Comparison of ENCODE assay signal across 8 cellular contexts in genomic region chr19:46783670-46784069, GRCh38. TPM values are rescaled to one million over a fixed set of nuclear protein-coding genes. Genes with fewer than 3 reads are reported as not detected.
DNase-seq lines count a peak whose midpoint lies in the region; ATAC-seq and TF ChIP-seq lines count a peak whose summit lies in the region.

No MANE protein-coding gene starts in this region.

- no peak for ATAC-seq in HCT116
- ATAC-seq in RWPE2 (ENCODE audit: low read depth) = no peak
- ATAC-seq in HG03095 (IDR thresholded peaks at IDR 0.05; ENCODE audit: unreplicated experiment) = no peak

- intact Hi-C loops in HCT116 (cut with micrococcal nuclease) (no loop called here), esophagus muscularis mucosa (cut with DNase I) (no loop called here)

- DNase-seq in AG10803 (ENCODE audit: low read depth) (no peak), HCT116 (ENCODE audit: low read depth, low spot score) (no peak), RWPE2 (ENCODE audit: low spot score) (no peak), epidermal melanocyte (ENCODE audit: insufficient read length, low spot score) (no peak), esophagus muscularis mucosa (ENCODE audit: extremely low spot score) (no peak), SKM-1 treated with dmso at 0.1 percent for 144 hours (lab: John Stamatoyannopoulos, UW; ENCODE audit: unreplicated experiment) (no peak)

- RAD21 ChIA-PET in HCT116 (lab: Charles Lee; ENCODE audit: low non-redundant PET in 1 of 2, low total read pairs in 2 of 2, uncharacterized antibody in 2 of 2, unreplicated experiment in 2 of 2) = no interaction called here

- H3K36me3 ChIP-seq in HCT116 (ENCODE audit: control insufficient read depth in 1 of 2, insufficient read depth in 2 of 2, low read length in 2 of 2) (peaks cover 35 to 45% of the 10 kb centered on the region in 2 experiments; a peak in 3 of 4 replicates), RWPE2 (ENCODE audit: low read depth) (peaks cover 85% of the 10 kb centered on the region), esophagus muscularis mucosa (peaks cover 33 to 58% (median 46%) of the 10 kb centered on the region in 4 donors)

- peak overlapping the region; percentile 78 for H3K4me3 ChIP-seq in AG10803 (ENCODE audit: low read length)
- H3K4me3 ChIP-seq in HCT116 (replicated peaks in 1 of 2; ENCODE audit: low read depth in 1 of 2, low read length in 2 of 2) = peak overlapping the region in 1 of 2 experiments; percentile 96; a peak in 1 of 4 replicates
- peak overlapping the region; percentile 80 for H3K4me3 ChIP-seq in RWPE2 (ENCODE audit: severe bottlenecking)
- H3K4me3 ChIP-seq in iPS-18c (ENCODE audit: insufficient read depth, low read depth, low read length) = peak overlapping the region; percentile 86; the same call in 1 of the 2 replicates
- H3K4me3 ChIP-seq in esophagus muscularis mucosa = peak overlapping the region in 1 of 4 donors; percentile 90

- peaks cover 8% of the 10 kb centered on the region; the same call in 1 of the 2 replicates for H4K20me1 ChIP-seq in HCT116 (ENCODE audit: insufficient read depth)

- no peak for TF ChIP-seq RAD21 in HCT116 (IDR thresholded peaks at IDR 0.05; ENCODE audit: low read depth)

- POLR2A ChIA-PET in HCT116 (lab: Charles Lee) = interaction anchor here (1.0 kb wide), 1 partner anchor 10 kb away, joined by 3 read pairs; no protein-coding TSS in a partner anchor

- WGBS in esophagus muscularis mucosa = 79% methylated on average over 2 of the region's 2 CpGs

- no peaks in the 10 kb centered on the region for H3K9me2 ChIP-seq in HCT116 (ENCODE audit: insufficient read depth)

- no peak overlapping the region; the same call in 1 of the 2 replicates for H3K4me2 ChIP-seq in HCT116 (ENCODE audit: low read length)

- peak overlapping the region; percentile 91 for H3K27ac ChIP-seq in HCT116 (ENCODE audit: low read depth, low read length)
- peak overlapping the region; percentile 98 for H3K27ac ChIP-seq in RWPE2 (ENCODE audit: poor library complexity, severe bottlenecking)
- H3K27ac ChIP-seq in esophagus muscularis mucosa (replicated peaks in 1 of 4) = peak overlapping the region in 1 of 4 donors; percentile 93

- no peak for TF ChIP-seq EP300 in esophagus muscularis mucosa (IDR thresholded peaks at IDR 0.05)

- TF ChIP-seq CTCF in AG10803 (conservative IDR thresholded peaks at IDR 0.05; ENCODE audit: low read length) (no peak), HCT116 (IDR thresholded peaks at IDR 0.05 in 2 of 3, conservative IDR thresholded peaks at IDR 0.05 in 1 of 3; ENCODE audit: borderline replicate concordance in 1 of 3, insufficient read depth in 1 of 3, low read depth in 2 of 3, low read length in 2 of 3) (no peak), RWPE2 (IDR thresholded peaks at IDR 0.05; ENCODE audit: poor library complexity, severe bottlenecking) (no peak), esophagus muscularis mucosa (IDR thresholded peaks at IDR 0.05) (no peak)

- H3K4me1 ChIP-seq in HCT116 (ENCODE audit: control insufficient read depth in 1 of 2, insufficient read depth in 2 of 2, low read length in 2 of 2) (peaks cover 30 to 49% of the 10 kb centered on the region in 2 experiments), RWPE2 (ENCODE audit: insufficient read depth, poor library complexity, severe bottlenecking) (peaks cover 29% of the 10 kb centered on the region), esophagus muscularis mucosa (peaks cover 40 to 66% (median 57%) of the 10 kb centered on the region in 4 donors)

- TF ChIP-seq POLR2A in HCT116 (IDR thresholded peaks at IDR 0.05; ENCODE audit: borderline replicate concordance, extremely low read depth, insufficient read depth, insufficient read length) (no peak), esophagus muscularis mucosa (IDR thresholded peaks at IDR 0.05; ENCODE audit: low read depth) (no peak)

- BruUV-seq in HCT116 (replicated peaks; lab: Mats Ljungman, UMichigan) = no TSS peak

- no peak overlapping the region for H3K9ac ChIP-seq in HCT116 (ENCODE audit: low read length)

- CTCF ChIA-PET in HCT116 (lab: Charles Lee) = interaction anchor here (2.3 kb wide), 1 partner anchor 17 kb away, joined by 5 read pairs; no protein-coding TSS in a partner anchor

- H3K79me2 ChIP-seq in HCT116 (ENCODE audit: insufficient read depth, low read length) = peaks cover 93% of the 10 kb centered on the region

- H3K27me3 ChIP-seq in HCT116 (ENCODE audit: insufficient read depth, low read length) (no peaks in the 10 kb centered on the region), RWPE2 (ENCODE audit: insufficient read depth, poor library complexity, severe bottlenecking) (no peaks in the 10 kb centered on the region), esophagus muscularis mucosa (peaks cover 0 to 4% (median 0%) of the 10 kb centered on the region in 4 donors)

- H2AFZ ChIP-seq in HCT116 (ENCODE audit: low read depth, low read length, poor library complexity, severe bottlenecking) = no peak overlapping the region

- no peaks in the 10 kb centered on the region for H3K9me3 ChIP-seq in HCT116 (ENCODE audit: control insufficient read depth in 1 of 2, insufficient read depth in 1 of 2, low read depth in 1 of 2, low read length in 2 of 2)
- H3K9me3 ChIP-seq in RWPE2 (ENCODE audit: severe bottlenecking) = no peaks in the 10 kb centered on the region
- peaks cover 2% of the 10 kb centered on the region for H3K9me3 ChIP-seq in iPS-18c (ENCODE audit: control insufficient read depth, insufficient read depth, low read length)
- H3K9me3 ChIP-seq in esophagus muscularis mucosa = no peaks in the 10 kb centered on the region

TF ChIP-seq in HCT116, 20 proteins besides CTCF, POLR2A, EP300 and RAD21 (continues in another document):
- TF ChIP-seq CEBPB (IDR thresholded peaks at IDR 0.05; ENCODE audit: low read depth) (no peak), FOSL1 (IDR thresholded peaks at IDR 0.05; ENCODE audit: low read depth) (no peak), JUND (IDR thresholded peaks at IDR 0.05) (no peak), SIN3A (IDR thresholded peaks at IDR 0.05; ENCODE audit: low read depth) (no peak), EGR1 (IDR thresholded peaks at IDR 0.05; ENCODE audit: low read depth) (no peak), ZNF274 (IDR thresholded peaks at IDR 0.05; ENCODE audit: low read depth, low read length) (no peak), ZFX (IDR thresholded peaks at IDR 0.05) (no peak), TCF7L2 (IDR thresholded peaks at IDR 0.05; ENCODE audit: borderline replicate concordance, extremely low read depth, insufficient read depth, insufficient read length) (no peak), ELF1 (IDR thresholded peaks at IDR 0.05; ENCODE audit: borderline replicate concordance, low read depth) (no peak), POLR2AphosphoS5 (IDR thresholded peaks at IDR 0.05; ENCODE audit: low read depth, low read length) (no peak), CBX3 (IDR thresholded peaks at IDR 0.05; ENCODE audit: low read depth) (no peak), ZBTB33 (IDR thresholded peaks at IDR 0.05; ENCODE audit: extremely low read depth, insufficient replicate concordance, low read length) (no peak), SP1 (IDR thresholded peaks at IDR 0.05; ENCODE audit: low read depth) (no peak), SRF (IDR thresholded peaks at IDR 0.05; ENCODE audit: low read depth) (no peak)
- TF ChIP-seq, protein P1, sequence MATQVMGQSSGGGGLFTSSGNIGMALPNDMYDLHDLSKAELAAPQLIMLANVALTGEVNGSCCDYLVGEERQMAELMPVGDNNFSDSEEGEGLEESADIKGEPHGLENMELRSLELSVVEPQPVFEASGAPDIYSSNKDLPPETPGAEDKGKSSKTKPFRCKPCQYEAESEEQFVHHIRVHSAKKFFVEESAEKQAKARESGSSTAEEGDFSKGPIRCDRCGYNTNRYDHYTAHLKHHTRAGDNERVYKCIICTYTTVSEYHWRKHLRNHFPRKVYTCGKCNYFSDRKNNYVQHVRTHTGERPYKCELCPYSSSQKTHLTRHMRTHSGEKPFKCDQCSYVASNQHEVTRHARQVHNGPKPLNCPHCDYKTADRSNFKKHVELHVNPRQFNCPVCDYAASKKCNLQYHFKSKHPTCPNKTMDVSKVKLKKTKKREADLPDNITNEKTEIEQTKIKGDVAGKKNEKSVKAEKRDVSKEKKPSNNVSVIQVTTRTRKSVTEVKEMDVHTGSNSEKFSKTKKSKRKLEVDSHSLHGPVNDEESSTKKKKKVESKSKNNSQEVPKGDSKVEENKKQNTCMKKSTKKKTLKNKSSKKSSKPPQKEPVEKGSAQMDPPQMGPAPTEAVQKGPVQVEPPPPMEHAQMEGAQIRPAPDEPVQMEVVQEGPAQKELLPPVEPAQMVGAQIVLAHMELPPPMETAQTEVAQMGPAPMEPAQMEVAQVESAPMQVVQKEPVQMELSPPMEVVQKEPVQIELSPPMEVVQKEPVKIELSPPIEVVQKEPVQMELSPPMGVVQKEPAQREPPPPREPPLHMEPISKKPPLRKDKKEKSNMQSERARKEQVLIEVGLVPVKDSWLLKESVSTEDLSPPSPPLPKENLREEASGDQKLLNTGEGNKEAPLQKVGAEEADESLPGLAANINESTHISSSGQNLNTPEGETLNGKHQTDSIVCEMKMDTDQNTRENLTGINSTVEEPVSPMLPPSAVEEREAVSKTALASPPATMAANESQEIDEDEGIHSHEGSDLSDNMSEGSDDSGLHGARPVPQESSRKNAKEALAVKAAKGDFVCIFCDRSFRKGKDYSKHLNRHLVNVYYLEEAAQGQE (IDR thresholded peaks at IDR 0.05; ENCODE audit: low read depth) = no peak

RNA-seq across cellular contexts. Expression of gene SLC1A5, which starts 4.7 kb away (rescaled TPM):
- total RNA-seq in HCT116 (2021; ENCODE audit: unreplicated experiment) = 284 TPM
- polyA plus RNA-seq in HCT116 (2012) = 346 and 361 TPM in 2 replicates
- total RNA-seq in esophagus muscularis mucosa = 10 to 100 TPM; 42.8 to 93.6 (median 66.7) TPM

RNA-seq across cellular contexts. Expression of gene STRN4, which starts 37.4 kb away (rescaled TPM):
- total RNA-seq in HCT116 (2021; ENCODE audit: unreplicated experiment) (107 TPM), esophagus muscularis mucosa (100 to 1,000 TPM in 2 of 4 donors, 10 to 100 TPM in 2; 85.2 to 119 (median 101) TPM)
- polyA plus RNA-seq in HCT116 (2012) = 95.1 and 137 TPM in 2 replicates

RNA-seq across cellular contexts. Expression of gene FKRP, which starts 37.8 kb away (rescaled TPM):
- 19.4 TPM for total RNA-seq in HCT116 (2021; ENCODE audit: unreplicated experiment)
- polyA plus RNA-seq in HCT116 (2012) = 9.0 and 13.3 TPM in 2 replicates
- 10 to 100 TPM; 22.4 to 30.3 (median 26.5) TPM for total RNA-seq in esophagus muscularis mucosa
